Comparison of ENCODE assay signal across 28 cellular contexts in the genomic region with DNA sequence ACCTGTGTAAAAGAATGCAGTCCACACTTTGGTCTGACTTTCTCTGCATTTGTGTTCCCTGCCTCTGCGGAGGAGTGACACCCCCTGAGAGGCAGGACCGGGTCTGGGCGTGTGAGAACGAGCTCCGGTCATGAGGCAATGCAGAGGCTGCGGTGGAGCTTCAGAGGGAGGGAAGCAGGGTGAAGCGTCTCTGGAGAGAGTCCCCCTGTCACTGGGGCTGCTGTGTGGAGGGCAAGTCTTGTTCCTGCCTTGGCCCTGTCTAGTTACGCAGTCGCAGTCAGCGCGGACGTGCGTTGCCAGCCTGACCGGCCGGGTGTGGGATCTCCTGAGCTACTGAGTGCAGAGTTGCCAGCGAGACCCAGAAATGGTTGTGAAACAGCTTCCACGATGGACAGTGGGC. TPM values are rescaled to one million over a fixed set of nuclear protein-coding genes. Genes with fewer than 3 reads are reported as not detected.
DNase-seq lines count a peak whose midpoint lies in the region; FAIRE-seq and TF ChIP-seq lines count a peak whose summit lies in the region.
"Had no signal": no experiment of that assay in that cellular context is flagged by ENCODE, and none has a peak within 500 bp of the region (broad histone marks: within the 10 kb centered on the region; RNA-seq: fewer than 3 reads in every experiment).

No MANE protein-coding gene starts in this region.

- H3K36me3 Mint-ChIP-seq in astrocyte (ENCODE audit: low read depth, unreplicated experiment) (peaks cover 2% of the 10 kb centered on the region), mesothelial cell of epicardium (no peaks in the 10 kb centered on the region)

- no peaks in the 10 kb centered on the region for H4K20me1 ChIP-seq in KMS-11 (ENCODE audit: insufficient read depth)
- peaks cover 27% of the 10 kb centered on the region for H4K20me1 ChIP-seq in astrocyte (ENCODE audit: insufficient read depth, low read length)
- H4K20me1 ChIP-seq: BLaER1 treated with 17β-estradiol and CSF1 and Interleukin-3, amounts not matched to agents 10 nM and 100 nM had no signal

- H3K4me1 Mint-ChIP-seq in astrocyte (ENCODE audit: low read depth, unreplicated experiment) (peaks cover 11% of the 10 kb centered on the region), mesothelial cell of epicardium (peaks cover 42% of the 10 kb centered on the region)
- H3K4me1 Mint-ChIP-seq: activated T-helper 17 cell treated with anti-CD3 and anti-CD28 coated beads, Interleukin-2, amount 50 U/mL, for 72 hours had no signal

- H3K4me3 Mint-ChIP-seq in astrocyte (ENCODE audit: unreplicated experiment) (peak overlapping the region; percentile 22), mesothelial cell of epicardium (no peak overlapping the region)
- H3K4me3 Mint-ChIP-seq: activated CD8-positive, alpha-beta T cell treated with anti-CD3 and anti-CD28 coated beads, Interleukin-2, amount 10 ng/mL, durations not matched to agents 7 days and 5 days; activated T-helper 17 cell treated with anti-CD3 and anti-CD28 coated beads, Interleukin-2, amount 50 U/mL, for 72 hours had no signal

- TF ChIP-seq POLR2A in GM12892 (IDR thresholded peaks at IDR 0.05; ENCODE audit: low read depth, low read length), result no peak

- no peaks in the 10 kb centered on the region for H3K27me3 ChIP-seq in KMS-11 (ENCODE audit: insufficient read depth, low read depth)
- no peaks in the 10 kb centered on the region for H3K27me3 ChIP-seq in astrocyte (ENCODE audit: insufficient read depth, low read length)
- no peaks in the 10 kb centered on the region for H3K27me3 ChIP-seq in thymus (ENCODE audit: control insufficient read depth, insufficient read depth)
- H3K27me3 ChIP-seq: BLaER1 treated with 17β-estradiol and CSF1 and Interleukin-3, amounts not matched to agents 10 nM and 100 nM; SJSA1 had no signal

- H3K9me3 ChIP-seq in astrocyte (ENCODE audit: insufficient read depth, low read depth, low read length), result no peaks in the 10 kb centered on the region
- peaks cover 1% of the 10 kb centered on the region for H3K9me3 ChIP-seq in thymus (ENCODE audit: control insufficient read depth)
- H3K9me3 ChIP-seq: BLaER1 treated with 17β-estradiol and CSF1 and Interleukin-3, amounts not matched to agents 10 nM and 100 nM; HAP-1; SJSA1; thoracic aorta had no signal

- no peak overlapping the region for H3K27ac Mint-ChIP-seq in astrocyte (ENCODE audit: unreplicated experiment)
- H3K27ac Mint-ChIP-seq in mesothelial cell of epicardium, result peak overlapping the region; percentile 78
- H3K27ac Mint-ChIP-seq: activated CD8-positive, alpha-beta T cell treated with anti-CD3 and anti-CD28 coated beads, Interleukin-2, amount 10 ng/mL, durations not matched to agents 7 days and 5 days; activated T-helper 17 cell treated with anti-CD3 and anti-CD28 coated beads, Interleukin-2, amount 50 U/mL, for 72 hours had no signal

- H3K4me1 ChIP-seq in KMS-11 (ENCODE audit: low read depth, poor library complexity, severe bottlenecking), result peaks cover 20% of the 10 kb centered on the region
- peaks cover 4% of the 10 kb centered on the region for H3K4me1 ChIP-seq in astrocyte (ENCODE audit: insufficient read depth, low read length)
- no peaks in the 10 kb centered on the region for H3K4me1 ChIP-seq in thymus (ENCODE audit: control insufficient read depth, insufficient read depth, low read length)
- H3K4me1 ChIP-seq: HAP-1, SJSA1 had no signal

- H2AFZ ChIP-seq in KMS-11 (ENCODE audit: low read depth) (no peak overlapping the region), astrocyte (ENCODE audit: low read depth, low read length) (no peak overlapping the region)

- DNase-seq in astrocyte (ENCODE audit: low read depth) (no peak), mesothelial cell of epicardium (ENCODE audit: low spot score in 2 of 2, unreplicated experiment in 2 of 2) (no peak), DMS79 (lab: John Stamatoyannopoulos, UW) (no peak), GM12892 (ENCODE audit: insufficient read length) (no peak), OCI-M1 (lab: John Stamatoyannopoulos, UW) (no peak)
- DNase-seq: activated CD4-positive, alpha-beta T cell treated with anti-CD3 and anti-CD28 coated beads for 4 hours; activated CD8-positive, alpha-beta T cell treated with anti-CD3 and anti-CD28 coated beads, Interleukin-2, amount 10 ng/mL, durations not matched to agents 7 days and 5 days; activated naive CD4-positive, alpha-beta T cell treated with anti-CD3 and anti-CD28 coated beads, Interleukin-2, amount 50 U/mL, for 16 hours; effector CD8-positive, alpha-beta T cell; islet precursor cell; midbrain; naive B cell; NCI-H1048; NCI-H446; NCI-H774; nucleus accumbens; stimulated activated naive CD4-positive, alpha-beta T cell; T1000 had no signal

- TF ChIP-seq CTCF in KMS-11 (conservative IDR thresholded peaks at IDR 0.05; ENCODE audit: low read depth, low read length) (no peak), astrocyte (IDR thresholded peaks at IDR 0.05; ENCODE audit: insufficient read depth, low read depth, low read length) (no peak), mesothelial cell of epicardium (IDR thresholded peaks at IDR 0.05; ENCODE audit: unreplicated experiment) (no peak)

- H3K4me3 ChIP-seq in KMS-11 (IDR thresholded peaks at IDR 0.05; ENCODE audit: insufficient read depth, low read depth, low read length) (no peak overlapping the region), astrocyte (ENCODE audit: insufficient read depth, low read depth, low read length) (no peak overlapping the region), thymus (ENCODE audit: low read length) (no peak overlapping the region)
- H3K4me3 ChIP-seq: BLaER1 treated with 17β-estradiol and CSF1 and Interleukin-3, amounts not matched to agents 10 nM and 100 nM; HAP-1; SJSA1; thoracic aorta had no signal

- 96% methylated on average over 17 of the region's 17 CpGs for WGBS in thymus

- H3K27me3 Mint-ChIP-seq in astrocyte (ENCODE audit: low read depth, unreplicated experiment), result peaks cover 9% of the 10 kb centered on the region
- no peaks in the 10 kb centered on the region for H3K27me3 Mint-ChIP-seq in mesothelial cell of epicardium (ENCODE audit: low read depth)

- H3K36me3 ChIP-seq in KMS-11 (ENCODE audit: insufficient read depth) (no peaks in the 10 kb centered on the region), astrocyte (ENCODE audit: insufficient read depth, low read length) (no peaks in the 10 kb centered on the region), thymus (ENCODE audit: control insufficient read depth, insufficient read depth) (no peaks in the 10 kb centered on the region)
- H3K36me3 ChIP-seq: BLaER1 treated with 17β-estradiol and CSF1 and Interleukin-3, amounts not matched to agents 10 nM and 100 nM; HAP-1; SJSA1; thoracic aorta had no signal

- H3K9ac ChIP-seq in KMS-11 (no peak overlapping the region), astrocyte (ENCODE audit: low read length) (no peak overlapping the region)
- H3K9ac ChIP-seq: BLaER1 treated with 17β-estradiol and CSF1 and Interleukin-3, amounts not matched to agents 10 nM and 100 nM had no signal

- H3K4me2 ChIP-seq in KMS-11 (peak overlapping the region; percentile 45; the same call in 1 of the 2 replicates), astrocyte (ENCODE audit: low read length) (no peak overlapping the region)

- H3K9me3 Mint-ChIP-seq in astrocyte (ENCODE audit: unreplicated experiment) (no peaks in the 10 kb centered on the region), mesothelial cell of epicardium (no peaks in the 10 kb centered on the region)
- H3K9me3 Mint-ChIP-seq: activated T-helper 17 cell treated with anti-CD3 and anti-CD28 coated beads, Interleukin-2, amount 50 U/mL, for 72 hours had no signal

- H3K27ac ChIP-seq in KMS-11 (no peak overlapping the region), astrocyte (ENCODE audit: low read depth, low read length) (no peak overlapping the region), thymus (ENCODE audit: low read depth) (peak overlapping the region; percentile 47)
- H3K27ac ChIP-seq: BLaER1 treated with 17β-estradiol and CSF1 and Interleukin-3, amounts not matched to agents 10 nM and 100 nM; SJSA1; VCaP had no signal

- H3K79me2 ChIP-seq in KMS-11 (ENCODE audit: insufficient read depth, low read depth), result no peaks in the 10 kb centered on the region
- H3K79me2 ChIP-seq in astrocyte (ENCODE audit: insufficient read depth, low read length), result peaks cover 15% of the 10 kb centered on the region

- FAIRE-seq in astrocyte (lab: Jason Lieb, UNC), result no peak
- FAIRE-seq in GM12892 (lab: Jason Lieb, UNC), result no peak
- FAIRE-seq: colon, G401.6 had no signal

RNA-seq across cellular contexts. Expression of a gene that starts 48.5 kb away (rescaled TPM):
- total RNA-seq in astrocyte, result 16.8 and 19.3 TPM in 2 replicates
- total RNA-seq in mesothelial cell of epicardium, result 29.8 to 31.3 TPM (median 30.6 TPM) in 3 replicates
- polyA plus RNA-seq in thymus, result 17.6 TPM
- 1.7 TPM for polyA plus RNA-seq in GM12892 (2012; ENCODE audit: missing spikeins)
